3 cellular contexts compared by ENCODE assay signal in the genomic region with DNA sequence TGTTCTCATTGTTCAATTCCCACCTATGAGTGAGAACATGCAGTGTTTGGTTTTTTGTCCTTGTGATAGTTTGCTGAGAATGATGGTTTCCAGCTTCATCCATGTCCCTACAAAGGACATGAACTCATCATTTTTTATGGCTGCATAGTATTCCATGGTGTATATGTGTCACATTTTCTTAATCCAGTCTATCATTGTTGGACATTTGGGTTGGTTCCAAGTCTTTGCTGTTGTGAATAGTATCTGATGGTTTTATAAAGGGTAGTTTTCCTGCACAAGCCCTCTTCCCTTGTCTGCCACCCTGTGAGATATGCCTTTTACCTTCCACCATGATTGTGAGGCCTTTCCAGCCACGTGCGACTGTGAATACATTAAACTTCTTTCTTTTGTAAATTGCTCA. TPM values are rescaled to one million over a fixed set of nuclear protein-coding genes. Genes with fewer than 3 reads are reported as not detected.
"Had no signal": no experiment of that assay in that cellular context is flagged by ENCODE, and none has a peak within 500 bp of the region (broad histone marks: within the 10 kb centered on the region; RNA-seq: fewer than 3 reads in every experiment).

No MANE protein-coding gene starts in this region.

RNA-seq across cellular contexts. Expression of gene ST8SIA6, which starts 17.8 kb away (rescaled TPM):
- total RNA-seq: HepG2, HT-29 had no signal
- polyA plus RNA-seq: HepG2, IgD-negative memory B cell had no signal
